Comparison of ENCODE assay signal across 8 cellular contexts in the genomic region with DNA sequence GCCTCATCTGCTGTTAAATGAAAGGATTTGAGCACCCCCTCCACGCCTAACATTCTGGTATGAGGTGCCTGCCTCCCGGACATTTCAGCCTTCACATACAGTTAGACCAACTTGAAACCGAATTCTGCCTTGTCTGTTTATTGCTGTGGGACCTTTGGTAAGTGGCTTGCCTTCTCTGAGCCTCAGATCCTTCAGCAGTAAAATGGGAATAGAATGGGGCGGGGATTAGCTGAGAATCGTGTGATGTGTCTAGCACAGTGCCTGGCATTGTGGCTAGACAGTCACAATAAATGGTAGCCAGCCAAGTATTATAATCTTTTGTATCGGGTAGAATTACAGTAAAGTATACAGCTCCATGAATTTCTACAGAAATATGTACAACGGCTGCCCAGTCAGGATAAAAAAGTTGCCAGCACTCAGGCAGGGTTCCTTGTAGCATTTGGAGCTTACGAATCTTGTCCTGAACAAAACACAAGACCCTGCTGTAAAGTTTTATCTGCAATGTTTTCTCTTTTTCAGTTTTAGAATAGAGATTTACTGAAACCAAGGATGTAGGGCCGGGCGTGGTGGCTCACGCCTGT. TPM values are rescaled to one million over a fixed set of nuclear protein-coding genes. Genes with fewer than 3 reads are reported as not detected.
DNase-seq lines count a peak whose midpoint lies in the region; ATAC-seq and TF ChIP-seq lines count a peak whose summit lies in the region.

No MANE protein-coding gene starts in this region.

- no peaks in the 10 kb centered on the region for H3K9me3 ChIP-seq in Caco-2
- no peaks in the 10 kb centered on the region for H3K9me3 ChIP-seq in parathyroid adenoma (ENCODE audit: control insufficient read depth, low read length)

- H3K4me2 ChIP-seq in parathyroid adenoma (ENCODE audit: low read length) = peak overlapping the region; percentile 64

- POLR2A ChIA-PET in Caco-2 (lab: Charles Lee) = interaction anchor here (0.6 kb wide), 1 partner anchor 181 kb away, joined by 3 read pairs; no protein-coding TSS in a partner anchor

- no peaks in the 10 kb centered on the region for H3K36me3 Mint-ChIP-seq in Caco-2 (ENCODE audit: insufficient read depth, unreplicated experiment)

- CTCF ChIA-PET in Caco-2 (lab: Charles Lee) = interaction anchor here (1.0 to 2.0 kb wide), 5 partner anchors 13 to 102 kb away, joined by 3 to 12 read pairs (median 8); no protein-coding TSS in a partner anchor

- H3K27me3 Mint-ChIP-seq in Caco-2 (ENCODE audit: insufficient read depth, unreplicated experiment) = no peaks in the 10 kb centered on the region

- H3K4me3 Mint-ChIP-seq in Caco-2 (ENCODE audit: unreplicated experiment) = peak overlapping the region; percentile 72

- intact Hi-C loops in Caco-2 (cut with micrococcal nuclease; ENCODE audit: unreplicated experiment) = loop anchor here (2.0 kb wide), 1 partner anchor 14 kb away; no protein-coding TSS in a partner anchor
- intact Hi-C loops in posterior cingulate gyrus (cut with DNase I) = loop anchor here (5.0 to 10.0 kb wide), 2 partner anchors 103 to 390 kb away; no protein-coding TSS in a partner anchor

- peak overlapping the region; percentile 35 for H3K27ac Mint-ChIP-seq in Caco-2 (ENCODE audit: unreplicated experiment)

- H3K79me2 ChIP-seq in parathyroid adenoma = no peaks in the 10 kb centered on the region

- no peak for TF ChIP-seq CTCF in Caco-2 (IDR thresholded peaks at IDR 0.05; ENCODE audit: insufficient read depth in 1 of 2, low read depth in 1 of 2, low read length in 1 of 2, severe bottlenecking in 1 of 2, unreplicated experiment in 1 of 2)
- TF ChIP-seq CTCF in VCaP (conservative IDR thresholded peaks at IDR 0.05) = no peak
- no peak for TF ChIP-seq CTCF in fibroblast of villous mesenchyme (IDR thresholded peaks at IDR 0.05; ENCODE audit: insufficient read depth, low read depth, low read length)
- TF ChIP-seq CTCF in parathyroid adenoma (IDR thresholded peaks at IDR 0.05) = no peak

- H2AFZ ChIP-seq in parathyroid adenoma = peak overlapping the region; percentile 80

- ATAC-seq in HG02840 (IDR thresholded peaks at IDR 0.05; ENCODE audit: low FRiP score, unreplicated experiment) = no peak

- H3K9ac ChIP-seq in parathyroid adenoma = no peak overlapping the region

- peak overlapping the region; percentile 66 for H3K27ac ChIP-seq in VCaP
- H3K27ac ChIP-seq in parathyroid adenoma = no peak overlapping the region

- peaks cover under 1% of the 10 kb centered on the region for H3K4me1 Mint-ChIP-seq in Caco-2 (ENCODE audit: low read depth, unreplicated experiment)

- no peaks in the 10 kb centered on the region for H3K9me3 Mint-ChIP-seq in Caco-2 (ENCODE audit: unreplicated experiment)

- H3K4me1 ChIP-seq in Caco-2 (no peaks in the 10 kb centered on the region), parathyroid adenoma (no peaks in the 10 kb centered on the region)

- BruUV-seq in Caco-2 (replicated peaks; lab: Mats Ljungman, UMichigan) = TSS peak; percentile 62

- H3K27me3 ChIP-seq in Caco-2 (replicated peaks; ENCODE audit: control insufficient read depth, insufficient read depth, low read length) (no peaks in the 10 kb centered on the region), parathyroid adenoma (ENCODE audit: control insufficient read depth, insufficient read depth, low read length) (no peaks in the 10 kb centered on the region)

- peak overlapping the region; percentile 56 for H3K4me3 ChIP-seq in Caco-2 (ENCODE audit: low read depth, low read length)
- H3K4me3 ChIP-seq in fibroblast of villous mesenchyme (ENCODE audit: low read depth, low read length) = peak overlapping the region; percentile 53
- peak overlapping the region; percentile 54 for H3K4me3 ChIP-seq in parathyroid adenoma (ENCODE audit: low read depth, low read length)

- H3K36me3 ChIP-seq in Caco-2 (ENCODE audit: control insufficient read depth, insufficient read depth, low read length) = no peaks in the 10 kb centered on the region
- H3K36me3 ChIP-seq in parathyroid adenoma (ENCODE audit: control insufficient read depth, insufficient read depth, low read length) = no peaks in the 10 kb centered on the region

- DNase-seq in Caco-2 (no peak), fibroblast of villous mesenchyme (ENCODE audit: low read depth) (no peak), H4 (ENCODE audit: low spot score) (no peak), posterior cingulate gyrus (no peak), HuH-7 (ENCODE audit: low spot score) (no peak)

RNA-seq across cellular contexts. Expression of a gene that starts 0.8 kb away (rescaled TPM):
- total RNA-seq in Caco-2 (2022) (4.0 and 4.5 TPM in 2 replicates), fibroblast of villous mesenchyme (under 0.01 and 0.32 TPM in 2 replicates)
- 0.77 and 1.5 TPM in 2 replicates for total RNA-seq in H4 (2014; rRNA removed; shearing (Covaris generic))

RNA-seq across cellular contexts. Expression of a gene that starts 58.3 kb away (rescaled TPM):
- total RNA-seq in Caco-2 (2022) (79.1 and 80.2 TPM in 2 replicates), fibroblast of villous mesenchyme (77.0 and 88.5 TPM in 2 replicates)
- 14.5 and 16.9 TPM in 2 replicates for total RNA-seq in H4 (2014; rRNA removed; shearing (Covaris generic))
